In the genomic region with DNA sequence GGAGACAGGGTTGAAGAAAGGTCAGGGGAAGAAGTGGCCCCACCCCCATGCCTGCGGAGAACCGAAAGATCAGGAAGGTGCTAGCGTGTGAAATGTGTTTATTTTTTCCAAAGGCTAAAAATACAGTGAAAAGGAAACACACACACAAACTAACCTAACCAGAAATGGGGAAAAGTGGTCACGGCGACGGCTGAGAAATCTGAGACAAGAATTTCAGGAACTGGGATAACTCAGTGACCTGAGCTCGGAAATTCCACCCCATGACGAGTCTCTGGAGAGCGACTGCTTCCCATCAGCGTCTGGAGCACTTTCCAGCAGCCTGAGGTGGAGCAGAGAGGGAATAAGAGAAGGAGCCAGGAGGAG, we compare ENCODE assay signal across 10 cellular contexts. TPM values are rescaled to one million over a fixed set of nuclear protein-coding genes. Genes with fewer than 3 reads are reported as not detected.
A peak's percentile ranks its signal among the peaks of the same experiment; 100 is the strongest.
DNase-seq lines count a peak whose midpoint lies in the region; ATAC-seq and TF ChIP-seq lines count a peak whose summit lies in the region.
"Had no signal": no experiment of that assay in that cellular context is flagged by ENCODE, and none has a peak within 500 bp of the region (broad histone marks: within the 10 kb centered on the region; RNA-seq: fewer than 3 reads in every experiment).

No MANE protein-coding gene starts in this region.

- peaks cover 46% of the 10 kb centered on the region for H3F3A ChIP-seq in neural progenitor cell (ENCODE audit: low read depth)

- peak overlapping the region; percentile 60 for H3K4me3 Mint-ChIP-seq in neural progenitor cell
- no peak overlapping the region for H3K4me3 Mint-ChIP-seq in activated CD4-positive, alpha-beta T cell treated with anti-CD3 and anti-CD28 coated beads, Interleukin-2, amount 10 ng/mL, durations not matched to agents 7 days and 5 days

- H3K4me3 ChIP-seq in neural progenitor cell = peak overlapping the region; percentile 4

- peak overlapping the region; percentile 100 for H3K27ac Mint-ChIP-seq in neural progenitor cell
- no peak overlapping the region for H3K27ac Mint-ChIP-seq in activated CD4-positive, alpha-beta T cell treated with anti-CD3 and anti-CD28 coated beads, Interleukin-2, amount 10 ng/mL, durations not matched to agents 7 days and 5 days

- peak overlapping the region; percentile 68 for H3K27ac ChIP-seq in angular gyrus (ENCODE audit: low read depth, low read length)
- peak overlapping the region; percentile 98 for H3K27ac ChIP-seq in neural progenitor cell
- no peak overlapping the region for H3K27ac ChIP-seq in substantia nigra (ENCODE audit: low read depth, low read length, poor library complexity, severe bottlenecking)

- no peaks in the 10 kb centered on the region for H3K27me3 ChIP-seq in neural progenitor cell

- no peaks in the 10 kb centered on the region for H3K36me3 Mint-ChIP-seq in neural progenitor cell
- no peaks in the 10 kb centered on the region for H3K36me3 Mint-ChIP-seq in activated CD4-positive, alpha-beta T cell treated with anti-CD3 and anti-CD28 coated beads, Interleukin-2, amount 10 ng/mL, durations not matched to agents 7 days and 5 days (ENCODE audit: low read depth)

- no peak for TF ChIP-seq CTCF in neural progenitor cell (IDR thresholded peaks at IDR 0.05)

- H3K4me2 ChIP-seq in neural progenitor cell = peak overlapping the region; percentile 91

- H3K4me1 ChIP-seq in neural progenitor cell = peaks cover 51% of the 10 kb centered on the region

- H3K27me3 Mint-ChIP-seq in neural progenitor cell (ENCODE audit: insufficient read depth, low read depth) = peaks cover 15% of the 10 kb centered on the region
- peaks cover 37% of the 10 kb centered on the region for H3K27me3 Mint-ChIP-seq in activated CD4-positive, alpha-beta T cell treated with anti-CD3 and anti-CD28 coated beads, Interleukin-2, amount 10 ng/mL, durations not matched to agents 7 days and 5 days

- no peaks in the 10 kb centered on the region for H4K20me1 ChIP-seq in neural progenitor cell (ENCODE audit: low read depth)

- CTCF ChIA-PET in activated CD4-positive, alpha-beta T cell treated with anti-CD3 and anti-CD28 coated beads, Interleukin-2, amount 10 ng/mL, durations not matched to agents 7 days and 5 days (lab: Charles Lee) = interaction anchor here (0.5 to 1.9 kb wide), 4 partner anchors 12 to 31 kb away, joined by 3 to 12 read pairs (median 4); a partner anchor contains a TSS

- peak; percentile 33 for DNase-seq in CD1c-positive myeloid dendritic cell (ENCODE audit: extremely low spot score)
- DNase-seq in cardiac septum (ENCODE audit: low spot score) = peak; percentile 78
- peak; percentile 38 for DNase-seq in neural progenitor cell (ENCODE audit: low spot score)
- no peak for DNase-seq in activated CD4-positive, alpha-beta T cell treated with anti-CD3 and anti-CD28 coated beads, Interleukin-2, amount 10 ng/mL, durations not matched to agents 7 days and 5 days
- DNase-seq in substantia nigra (lab: John Stamatoyannopoulos, UW) = no peak
- DNase-seq in cerebellum (ENCODE audit: low spot score) = no peak
- DNase-seq: DND-41, NCI-H146 had no signal

- POLR2A ChIA-PET in activated CD4-positive, alpha-beta T cell treated with anti-CD3 and anti-CD28 coated beads, Interleukin-2, amount 10 ng/mL, durations not matched to agents 7 days and 5 days (lab: Charles Lee) = no interaction called here

- no peaks in the 10 kb centered on the region for H3K9me3 ChIP-seq in neural progenitor cell (ENCODE audit: low read depth)

- no peaks in the 10 kb centered on the region for H3K79me2 ChIP-seq in neural progenitor cell (ENCODE audit: low read depth)

- H3K4me1 Mint-ChIP-seq in neural progenitor cell = peaks cover 58% of the 10 kb centered on the region
- peaks cover 8% of the 10 kb centered on the region for H3K4me1 Mint-ChIP-seq in activated CD4-positive, alpha-beta T cell treated with anti-CD3 and anti-CD28 coated beads, Interleukin-2, amount 10 ng/mL, durations not matched to agents 7 days and 5 days

- H2AFZ ChIP-seq in neural progenitor cell (replicated peaks) = peak overlapping the region; percentile 60

- no peak for ATAC-seq in HG02798 (IDR thresholded peaks at IDR 0.05; ENCODE audit: poor library complexity, unreplicated experiment)

- intact Hi-C loops in cardiac septum (cut with DNase I) = no loop called here

- no peaks in the 10 kb centered on the region for H3K9me3 Mint-ChIP-seq in neural progenitor cell
- no peaks in the 10 kb centered on the region for H3K9me3 Mint-ChIP-seq in activated CD4-positive, alpha-beta T cell treated with anti-CD3 and anti-CD28 coated beads, Interleukin-2, amount 10 ng/mL, durations not matched to agents 7 days and 5 days

- no peaks in the 10 kb centered on the region for H3K36me3 ChIP-seq in neural progenitor cell

- H3K9ac ChIP-seq in neural progenitor cell = no peak overlapping the region

RNA-seq across cellular contexts. Expression of a gene that starts 16.6 kb away (rescaled TPM):
- total RNA-seq in cardiac septum (0.62 TPM), neural progenitor cell (ENCODE audit: low replicate concordance) (9.8 and 16.7 TPM in 2 replicates), cerebellum (10.8 TPM)
- 1 to 10 TPM; 1.1 to 1.2 TPM for total RNA-seq in activated CD4-positive, alpha-beta T cell treated with anti-CD3 and anti-CD28 coated beads, Interleukin-2, amount 10 ng/mL, durations not matched to agents 7 days and 5 days

RNA-seq across cellular contexts. Expression of a gene that starts 30.3 kb away (rescaled TPM):
- total RNA-seq in cardiac septum (33.3 TPM), neural progenitor cell (ENCODE audit: low replicate concordance) (95.6 and 109 TPM in 2 replicates), cerebellum (51.4 TPM)
- total RNA-seq in activated CD4-positive, alpha-beta T cell treated with anti-CD3 and anti-CD28 coated beads, Interleukin-2, amount 10 ng/mL, durations not matched to agents 7 days and 5 days = 100 to 1,000 TPM; 143 to 144 TPM

RNA-seq across cellular contexts. Expression of a gene that starts 43.0 kb away (rescaled TPM):
- total RNA-seq in cardiac septum = 5.5 TPM
- 12.6 and 18.2 TPM in 2 replicates for total RNA-seq in neural progenitor cell (ENCODE audit: low replicate concordance)
- total RNA-seq in activated CD4-positive, alpha-beta T cell treated with anti-CD3 and anti-CD28 coated beads, Interleukin-2, amount 10 ng/mL, durations not matched to agents 7 days and 5 days = 10 to 100 TPM; 44.2 to 45.6 TPM
- 12.7 TPM for total RNA-seq in cerebellum

Comparison
In these comparisons a context has a peak if more than half of its experiments do, and no peak if none do; other contexts are left out.
1. DNase-seq: peak in CD1c-positive myeloid dendritic cell (single experiment), cardiac septum (single experiment) and neural progenitor cell (single experiment); none in activated CD4-positive, alpha-beta T cell treated with anti-CD3 and anti-CD28 coated beads, Interleukin-2, amount 10 ng/mL, durations not matched to agents 7 days and 5 days (single experiment), substantia nigra (0 of 49) and cerebellum (single experiment).